8 cellular contexts compared by ENCODE assay signal in genomic region chr3:130111185-130111864, GRCh38. TPM values are rescaled to one million over a fixed set of nuclear protein-coding genes. Genes with fewer than 3 reads are reported as not detected.
DNase-seq lines count a peak whose midpoint lies in the region; ATAC-seq and TF ChIP-seq lines count a peak whose summit lies in the region.

No MANE protein-coding gene starts in this region.

- peaks cover 5% of the 10 kb centered on the region for H3K4me1 ChIP-seq in lower lobe of right lung

- H3K9me3 ChIP-seq in CD4-positive, alpha-beta T cell (ENCODE audit: control insufficient read depth, low read length): no peaks in the 10 kb centered on the region
- no peaks in the 10 kb centered on the region for H3K9me3 ChIP-seq in lower lobe of right lung

- peak; percentile 100 for ATAC-seq in CD4-positive, alpha-beta T cell (ENCODE audit: poor library complexity)
- ATAC-seq in GM19455 (IDR thresholded peaks at IDR 0.05; ENCODE audit: unreplicated experiment) (peak; percentile 98), lower lobe of right lung (peak; percentile 100)
- ATAC-seq in activated CD8-positive, alpha-beta T cell treated with anti-CD3 and anti-CD28 coated beads for 36 hours: peak; percentile 100

- no peaks in the 10 kb centered on the region for H3K36me3 ChIP-seq in lower lobe of right lung

- no peaks in the 10 kb centered on the region for H3K27me3 Mint-ChIP-seq in CD4-positive, alpha-beta T cell
- no peaks in the 10 kb centered on the region for H3K27me3 Mint-ChIP-seq in activated CD8-positive, alpha-beta T cell treated with anti-CD3 and anti-CD28 coated beads for 36 hours

- H3K27me3 ChIP-seq in CD4-positive, alpha-beta T cell (ENCODE audit: control insufficient read depth, insufficient read depth, low read length): no peaks in the 10 kb centered on the region
- no peaks in the 10 kb centered on the region for H3K27me3 ChIP-seq in lower lobe of right lung (ENCODE audit: low read depth)

- TF ChIP-seq CTCF in CD4-positive, alpha-beta T cell (IDR thresholded peaks at IDR 0.05): no peak
- TF ChIP-seq CTCF in activated CD8-positive, alpha-beta T cell treated with anti-CD3 and anti-CD28 coated beads for 36 hours (IDR thresholded peaks at IDR 0.05): no peak
- no peak for TF ChIP-seq CTCF in lower lobe of right lung (IDR thresholded peaks at IDR 0.05)

- H3K4me3 ChIP-seq in lower lobe of right lung: peak overlapping the region; percentile 74

- POLR2A ChIA-PET in CD4-positive, alpha-beta T cell (lab: Charles Lee): interaction anchor here (0.9 to 1.6 kb wide), 5 partner anchors 8 to 990 kb away, joined by 3 to 7 read pairs (median 4); partner anchors contain the start of genes ATP2C1, RAB43 and TMCC1
- POLR2A ChIA-PET in activated CD8-positive, alpha-beta T cell treated with anti-CD3 and anti-CD28 coated beads for 36 hours (lab: Charles Lee): interaction anchor here (1.3 kb wide), 1 partner anchor 150 kb away, joined by 3 read pairs; no protein-coding TSS in a partner anchor

- H3K36me3 Mint-ChIP-seq in CD4-positive, alpha-beta T cell (ENCODE audit: low read depth): peaks cover 4% of the 10 kb centered on the region
- peaks cover 3% of the 10 kb centered on the region for H3K36me3 Mint-ChIP-seq in activated CD8-positive, alpha-beta T cell treated with anti-CD3 and anti-CD28 coated beads for 36 hours (ENCODE audit: low read depth)

- DNase-seq in CD4-positive, alpha-beta T cell: peak; percentile 98 to 100 (median 99)
- peak; percentile 100 for DNase-seq in HK-2 (ENCODE audit: unreplicated experiment)
- DNase-seq in NCI-H82 treated with DMSO at 0.1 percent for 48 hours (lab: John Stamatoyannopoulos, UW; ENCODE audit: unreplicated experiment): peak; percentile 96
- peak; percentile 99 for DNase-seq in activated CD8-positive, alpha-beta T cell treated with anti-CD3 and anti-CD28 coated beads for 36 hours
- peak; percentile 99 for DNase-seq in ecto neural progenitor cell (ENCODE audit: low spot score)
- peak; percentile 100 for DNase-seq in lower lobe of right lung
- DNase-seq in stimulated activated CD4-positive, alpha-beta T cell treated with anti-CD3 and anti-CD28 coated beads, TNF-alpha, amount 100 ng/mL, for 1 hour (ENCODE audit: low read depth in 3 of 3, low spot score in 1 of 3): peak; percentile 97 to 98 (median 98)

- peak overlapping the region; percentile 99 for H3K4me3 Mint-ChIP-seq in CD4-positive, alpha-beta T cell
- H3K4me3 Mint-ChIP-seq in activated CD8-positive, alpha-beta T cell treated with anti-CD3 and anti-CD28 coated beads for 36 hours: peak overlapping the region; percentile 92

- H3K27ac Mint-ChIP-seq in CD4-positive, alpha-beta T cell: peak overlapping the region; percentile 99
- peak overlapping the region; percentile 99 for H3K27ac Mint-ChIP-seq in activated CD8-positive, alpha-beta T cell treated with anti-CD3 and anti-CD28 coated beads for 36 hours

- peaks cover 14% of the 10 kb centered on the region for H3K4me1 Mint-ChIP-seq in CD4-positive, alpha-beta T cell (ENCODE audit: low read depth)
- H3K4me1 Mint-ChIP-seq in activated CD8-positive, alpha-beta T cell treated with anti-CD3 and anti-CD28 coated beads for 36 hours (ENCODE audit: low read depth): peaks cover 26% of the 10 kb centered on the region

- no peaks in the 10 kb centered on the region for H3K9me3 Mint-ChIP-seq in CD4-positive, alpha-beta T cell
- no peaks in the 10 kb centered on the region for H3K9me3 Mint-ChIP-seq in activated CD8-positive, alpha-beta T cell treated with anti-CD3 and anti-CD28 coated beads for 36 hours

- CTCF ChIA-PET in CD4-positive, alpha-beta T cell (lab: Charles Lee): interaction anchor here (0.9 kb wide), 1 partner anchor 782 kb away, joined by 3 read pairs; no protein-coding TSS in a partner anchor
- CTCF ChIA-PET in activated CD8-positive, alpha-beta T cell treated with anti-CD3 and anti-CD28 coated beads for 36 hours (lab: Charles Lee): interaction anchor here (1.0 to 1.1 kb wide), 2 partner anchors 13 to 484 kb away, joined by 3 to 6 read pairs; no protein-coding TSS in a partner anchor

- peak overlapping the region; percentile 67 for H3K27ac ChIP-seq in CD4-positive, alpha-beta T cell (ENCODE audit: low read depth, low read length)
- H3K27ac ChIP-seq in lower lobe of right lung: peak overlapping the region; percentile 65

- intact Hi-C loops in CD4-positive, alpha-beta T cell (cut with DNase I, micrococcal nuclease): loop anchor here in 1 of 2 experiments (5.0 kb wide), 2 partner anchors 219 to 636 kb away; partner anchors contain the start of genes PIK3R4 and TMCC1
- intact Hi-C loops in activated CD8-positive, alpha-beta T cell treated with anti-CD3 and anti-CD28 coated beads for 36 hours (cut with micrococcal nuclease): no loop called here
- intact Hi-C loops in lower lobe of right lung (cut with DNase I): no loop called here

RNA-seq across cellular contexts. Expression of gene ALG1L2, which starts 29.7 kb away (rescaled TPM):
- total RNA-seq in CD4-positive, alpha-beta T cell: under 1 TPM in 1 of 2 experiments, not detected in 1; 0.80 TPM
- under 1 TPM in 1 of 2 experiments, not detected in 1; 0.60 TPM for total RNA-seq in activated CD8-positive, alpha-beta T cell treated with anti-CD3 and anti-CD28 coated beads for 36 hours
- total RNA-seq in lower lobe of right lung: 1.5 TPM

Comparison
In these comparisons a context has a peak if more than half of its experiments do, and no peak if none do; other contexts are left out.
1. Peak in every context shown above with its lines: DNase-seq, ATAC-seq, H3K4me3 ChIP-seq and H3K27ac ChIP-seq.